In the genomic region with DNA sequence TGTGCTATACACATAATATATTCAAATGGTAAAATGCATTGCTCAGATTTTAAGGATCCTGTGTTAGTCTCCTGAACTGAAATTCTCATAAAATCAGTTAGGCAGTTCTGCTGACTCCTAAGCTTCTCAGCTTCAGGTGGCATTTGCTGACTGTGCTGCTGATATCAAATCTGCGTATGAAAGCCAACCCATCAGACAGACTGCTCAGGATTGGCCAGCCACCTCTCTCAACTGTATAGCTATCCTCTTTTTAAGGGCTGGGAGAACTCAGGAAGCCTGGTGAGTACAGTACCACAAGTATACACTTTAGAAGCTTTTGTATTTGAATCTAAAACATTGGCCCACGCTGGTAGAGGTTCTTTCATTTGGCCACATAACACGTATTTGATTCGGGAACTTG, we compare ENCODE assay signal across 1 cellular context.
TF ChIP-seq lines count a peak whose summit lies in the region.

No MANE protein-coding gene starts in this region.

TF ChIP-seq in WTC11, 78 proteins besides CTCF, POLR2A, EP300 and RAD21 (continued from another document):
- TF ChIP-seq, protein P1, sequence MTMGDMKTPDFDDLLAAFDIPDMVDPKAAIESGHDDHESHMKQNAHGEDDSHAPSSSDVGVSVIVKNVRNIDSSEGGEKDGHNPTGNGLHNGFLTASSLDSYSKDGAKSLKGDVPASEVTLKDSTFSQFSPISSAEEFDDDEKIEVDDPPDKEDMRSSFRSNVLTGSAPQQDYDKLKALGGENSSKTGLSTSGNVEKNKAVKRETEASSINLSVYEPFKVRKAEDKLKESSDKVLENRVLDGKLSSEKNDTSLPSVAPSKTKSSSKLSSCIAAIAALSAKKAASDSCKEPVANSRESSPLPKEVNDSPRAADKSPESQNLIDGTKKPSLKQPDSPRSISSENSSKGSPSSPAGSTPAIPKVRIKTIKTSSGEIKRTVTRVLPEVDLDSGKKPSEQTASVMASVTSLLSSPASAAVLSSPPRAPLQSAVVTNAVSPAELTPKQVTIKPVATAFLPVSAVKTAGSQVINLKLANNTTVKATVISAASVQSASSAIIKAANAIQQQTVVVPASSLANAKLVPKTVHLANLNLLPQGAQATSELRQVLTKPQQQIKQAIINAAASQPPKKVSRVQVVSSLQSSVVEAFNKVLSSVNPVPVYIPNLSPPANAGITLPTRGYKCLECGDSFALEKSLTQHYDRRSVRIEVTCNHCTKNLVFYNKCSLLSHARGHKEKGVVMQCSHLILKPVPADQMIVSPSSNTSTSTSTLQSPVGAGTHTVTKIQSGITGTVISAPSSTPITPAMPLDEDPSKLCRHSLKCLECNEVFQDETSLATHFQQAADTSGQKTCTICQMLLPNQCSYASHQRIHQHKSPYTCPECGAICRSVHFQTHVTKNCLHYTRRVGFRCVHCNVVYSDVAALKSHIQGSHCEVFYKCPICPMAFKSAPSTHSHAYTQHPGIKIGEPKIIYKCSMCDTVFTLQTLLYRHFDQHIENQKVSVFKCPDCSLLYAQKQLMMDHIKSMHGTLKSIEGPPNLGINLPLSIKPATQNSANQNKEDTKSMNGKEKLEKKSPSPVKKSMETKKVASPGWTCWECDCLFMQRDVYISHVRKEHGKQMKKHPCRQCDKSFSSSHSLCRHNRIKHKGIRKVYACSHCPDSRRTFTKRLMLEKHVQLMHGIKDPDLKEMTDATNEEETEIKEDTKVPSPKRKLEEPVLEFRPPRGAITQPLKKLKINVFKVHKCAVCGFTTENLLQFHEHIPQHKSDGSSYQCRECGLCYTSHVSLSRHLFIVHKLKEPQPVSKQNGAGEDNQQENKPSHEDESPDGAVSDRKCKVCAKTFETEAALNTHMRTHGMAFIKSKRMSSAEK (CRISPR knock-in tag; IDR thresholded peaks at IDR 0.05; ENCODE audit: borderline replicate concordance): no peak
- TF ChIP-seq OVOL2 (CRISPR knock-in tag; IDR thresholded peaks at IDR 0.05; ENCODE audit: borderline replicate concordance): no peak
- no peak for TF ChIP-seq IRF2 (CRISPR knock-in tag; IDR thresholded peaks at IDR 0.05; ENCODE audit: borderline replicate concordance, low read depth)
TF ChIP-seq in WTC11: peak in this region for 0.
